3 cellular contexts compared by ENCODE assay signal in the genomic region with DNA sequence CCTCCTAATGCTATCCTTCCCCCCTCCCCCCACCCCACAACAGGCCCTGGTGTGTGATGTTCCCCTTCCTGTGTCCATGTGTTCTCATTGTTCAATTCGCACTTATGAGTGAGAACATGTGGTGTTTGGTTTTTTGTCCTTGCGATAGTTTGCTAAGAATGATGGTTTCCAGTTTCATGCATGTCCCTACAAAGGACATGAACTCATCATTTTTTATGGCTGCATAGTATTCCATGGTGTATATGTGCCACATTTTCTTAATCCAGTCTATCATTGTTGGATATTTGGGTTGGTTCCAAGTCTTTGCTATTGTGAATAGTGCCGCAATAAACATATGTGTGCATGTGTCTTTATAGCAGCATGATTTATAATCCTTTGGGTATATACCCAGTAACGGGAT. TPM values are rescaled to one million over a fixed set of nuclear protein-coding genes. Genes with fewer than 3 reads are reported as not detected.
DNase-seq lines count a peak whose midpoint lies in the region; ATAC-seq, FAIRE-seq and TF ChIP-seq lines count a peak whose summit lies in the region.
"Not testable (repeated sequence)": the region's sequence is repeated elsewhere in the genome, so short reads cannot be mapped to it uniquely, and the experiment has no call there.

No MANE protein-coding gene starts in this region.

- not testable (repeated sequence) for H3K4me3 ChIP-seq in HEK293 (ENCODE audit: low read depth, low read length); K562

- CTCF ChIA-PET in HEK293 (lab: Yijun Ruan, JAX); K562 (lab: Yijun Ruan, JAX; ENCODE audit: low intra/inter-chr PET ratio): not testable (repeated sequence)

- not testable (repeated sequence) for H3K9ac ChIP-seq in K562 (ENCODE audit: insufficient read depth in 1 of 2, low read depth in 2 of 2, low read length in 2 of 2)

- ATAC-seq in K562 = not testable (repeated sequence)

- H4K20me1 ChIP-seq in K562 (replicated peaks; ENCODE audit: control insufficient read depth, insufficient read depth, low read length) = not testable (repeated sequence)

- not testable (repeated sequence) for FAIRE-seq in K562 (lab: Jason Lieb, UNC)

- not testable (repeated sequence) for H3K27ac ChIP-seq in HEK293 (ENCODE audit: extremely low read depth, low read depth, low read length); K562 (ENCODE audit: extremely low read depth, low read depth, low read length)

- not testable (repeated sequence) for H3K4me1 ChIP-seq in HEK293 (ENCODE audit: control insufficient read depth, insufficient read depth, low read length); K562 (replicated peaks in 1 of 2; ENCODE audit: control insufficient read depth in 2 of 2, insufficient read depth in 2 of 2, low read length in 2 of 2)

- H3K27ac Mint-ChIP-seq in neural crest cell (ENCODE audit: unreplicated experiment) = peak overlapping the region; percentile 75

- not testable (repeated sequence) for H3K4me3 Mint-ChIP-seq in neural crest cell

- H3K27me3 Mint-ChIP-seq in neural crest cell (ENCODE audit: low read depth) = not testable (repeated sequence)

- H3K4me2 ChIP-seq in K562 (ENCODE audit: insufficient read depth, low read length) = not testable (repeated sequence)

- intact Hi-C loops in K562 (cut with micrococcal nuclease) = not testable (repeated sequence)

- not testable (repeated sequence) for H3K27me3 ChIP-seq in K562 (ENCODE audit: control insufficient read depth in 2 of 2, insufficient read depth in 2 of 2, low read length in 2 of 2)

- not testable (repeated sequence) for H3K4me1 Mint-ChIP-seq in neural crest cell

- not testable (repeated sequence) for H3K9me3 Mint-ChIP-seq in neural crest cell

- TF ChIP-seq RAD21 in K562 (CRISPR knock-in tag; conservative IDR thresholded peaks at IDR 0.05 in 1 of 2, IDR thresholded peaks at IDR 0.05 in 1 of 2) = not testable (repeated sequence)

- H2AFZ ChIP-seq in K562 (ENCODE audit: low read depth, low read length) = not testable (repeated sequence)

- TF ChIP-seq POLR2A in K562 (conservative IDR thresholded peaks at IDR 0.05) = not testable (repeated sequence)

- whole genome bisulfite sequencing in K562 (ENCODE audit: insufficient coverage, low coverage, missing lambda C conversion rate) = 79% methylated on average over 3 of the region's 4 CpGs

- not testable (repeated sequence) for TF ChIP-seq CTCF in HEK293 (tag by site-specific recombination; IDR thresholded peaks at IDR 0.05); K562 (IDR thresholded peaks at IDR 0.05 in 2 of 3, conservative IDR thresholded peaks at IDR 0.05 in 1 of 3; ENCODE audit: insufficient read depth in 2 of 3, low read depth in 1 of 3, low read length in 3 of 3); neural crest cell (conservative IDR thresholded peaks at IDR 0.05)

- not testable (repeated sequence) for H3K9me1 ChIP-seq in K562 (ENCODE audit: control insufficient read depth, insufficient read depth, low read length)

- not testable (repeated sequence) for H3K36me3 ChIP-seq in HEK293 (ENCODE audit: control insufficient read depth in 2 of 2, insufficient read depth in 1 of 2, low read length in 2 of 2); K562 (ENCODE audit: control insufficient read depth, insufficient read depth, low read length)

- H3K36me3 Mint-ChIP-seq in neural crest cell (ENCODE audit: low read depth) = not testable (repeated sequence)

- not testable (repeated sequence) for TF ChIP-seq EP300 in K562 (IDR thresholded peaks at IDR 0.05; ENCODE audit: low read length)

- not testable (repeated sequence) for BruUV-seq in K562 (replicated peaks; lab: Mats Ljungman, UMichigan)

- in situ Hi-C loops in K562 (cut with MboI) = not testable (repeated sequence)

- not testable (repeated sequence) for H3K9me3 ChIP-seq in HEK293 (ENCODE audit: control insufficient read depth, insufficient read depth, low read depth, low read length); K562 (replicated peaks; ENCODE audit: control insufficient read depth, insufficient read depth, low read depth, low read length)

- not testable (repeated sequence) for DNase-seq in K562 (ENCODE audit: extremely low read depth in 1 of 4, low spot score in 3 of 4); neural crest cell (ENCODE audit: low read depth, low spot score)

- POLR2A ChIA-PET in HEK293 (lab: Yijun Ruan, JAX); K562 (lab: Yijun Ruan, JAX): not testable (repeated sequence)

- H3K79me2 ChIP-seq in K562 (ENCODE audit: control insufficient read depth, insufficient read depth, low read length) = not testable (repeated sequence)

TF ChIP-seq in HEK293, 187 proteins besides CTCF, POLR2A, EP300 and RAD21:
- TF ChIP-seq, protein P1, sequence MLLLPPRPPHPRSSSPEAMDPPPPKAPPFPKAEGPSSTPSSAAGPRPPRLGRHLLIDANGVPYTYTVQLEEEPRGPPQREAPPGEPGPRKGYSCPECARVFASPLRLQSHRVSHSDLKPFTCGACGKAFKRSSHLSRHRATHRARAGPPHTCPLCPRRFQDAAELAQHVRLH (tag by site-specific recombination; IDR thresholded peaks at IDR 0.05) = 0 out of 2 replicates have a peak, but pooled peaks have one; percentile 50
- peak; percentile 98 for TF ChIP-seq ZNF146 (tag by site-specific recombination; IDR thresholded peaks at IDR 0.05)
TF ChIP-seq in HEK293: peak in this region for 2; not testable (repeated sequence) for 185.

TF ChIP-seq in K562, 482 proteins besides CTCF, POLR2A, EP300 and RAD21:
- TF ChIP-seq BCOR (IDR thresholded peaks at IDR 0.05) (peak; percentile 32; the same call in 1 of the 2 replicates), KDM1A (IDR thresholded peaks at IDR 0.05) (0 out of 4 replicates have a peak, but pooled peaks of 1 of the 2 experiments have one; percentile 18)

RNA-seq across cellular contexts. Expression of a gene that starts 18.7 kb away (rescaled TPM):
- total RNA-seq in K562 (2011; cell fraction: chromatin; rRNA removed; ENCODE audit: low replicate concordance) = 20.0 and 55.8 TPM in 2 replicates
- 76.0 and 85.1 TPM in 2 replicates for total RNA-seq in K562 (2011; cell fraction: nucleolus; rRNA removed)
- 47.9 and 52.4 TPM in 2 replicates for total RNA-seq in K562 (2011; cell fraction: nucleoplasm; rRNA removed)
- 41.3 and 41.5 TPM in 2 replicates for total RNA-seq in K562 (2014; rRNA removed)
- total RNA-seq in K562 (2014; rRNA removed; fragmentation: Illumina TruSeq; extraction: Trizol) = 8.8 and 10.6 TPM in 2 replicates
- total RNA-seq in K562 (2015; rRNA removed; fragmentation: Illumina TruSeq; extraction: Trizol) = 17.8 and 18.7 TPM in 2 replicates
- total RNA-seq in K562 (2021) = 26.3 and 27.7 TPM in 2 replicates
- polyA plus RNA-seq in K562 (2011; rRNA removed) = 13.9 and 25.0 TPM in 2 replicates
- polyA plus RNA-seq in K562 (2011; cell fraction: cytosol; rRNA removed) = 36.6 and 88.7 TPM in 2 replicates
- 50.0 and 76.3 TPM in 2 replicates for polyA plus RNA-seq in K562 (2011; cell fraction: nucleus; rRNA removed)
- polyA plus RNA-seq in K562 (2012) = 24.5 and 28.6 TPM in 2 replicates
- polyA plus RNA-seq in K562 (2014; fragmentation: Illumina TruSeq; extraction: Trizol) = 15.1 and 20.9 TPM in 2 replicates
- polyA plus RNA-seq in K562 (2014; fragmentation: Nextera tagmentation; extraction: Ambion mirVana) = 1 to 10 TPM in 1 of 2 experiments, under 1 TPM in 1; 0.75 to 3.0 TPM
- polyA plus RNA-seq in K562 (2014; rRNA removed) = 31.1 and 31.9 TPM in 2 replicates
- polyA minus RNA-seq in K562 (2011; rRNA and poly(A)+ RNA removed) = 6.2 and 7.5 TPM in 2 replicates
- 16.9 and 20.8 TPM in 2 replicates for polyA minus RNA-seq in K562 (2011; cell fraction: cytosol; rRNA and poly(A)+ RNA removed)
- 22.8 and 26.4 TPM in 2 replicates for polyA minus RNA-seq in K562 (2011; cell fraction: nucleus; rRNA and poly(A)+ RNA removed)
- 34.3 and 35.8 TPM in 2 replicates for total RNA-seq in neural crest cell

RNA-seq across cellular contexts. Expression of a gene that starts 32.3 kb away (rescaled TPM):
- total RNA-seq in K562 (2011; cell fraction: chromatin; rRNA removed; ENCODE audit: low replicate concordance) = 6.4 and 27.6 TPM in 2 replicates
- total RNA-seq in K562 (2011; cell fraction: nucleolus; rRNA removed) = 47.9 and 52.9 TPM in 2 replicates
- 13.7 and 16.8 TPM in 2 replicates for total RNA-seq in K562 (2011; cell fraction: nucleoplasm; rRNA removed)
- total RNA-seq in K562 (2014; rRNA removed) = 41.3 and 53.0 TPM in 2 replicates
- 1.1 and 1.5 TPM in 2 replicates for total RNA-seq in K562 (2014; rRNA removed; fragmentation: Illumina TruSeq; extraction: Trizol)
- 19.4 and 23.0 TPM in 2 replicates for total RNA-seq in K562 (2015; rRNA removed; fragmentation: Illumina TruSeq; extraction: Trizol)
- 59.5 and 60.1 TPM in 2 replicates for total RNA-seq in K562 (2021)
- polyA plus RNA-seq in K562 (2011; rRNA removed) = 6.7 and 11.3 TPM in 2 replicates
- 17.4 and 75.5 TPM in 2 replicates for polyA plus RNA-seq in K562 (2011; cell fraction: cytosol; rRNA removed)
- polyA plus RNA-seq in K562 (2011; cell fraction: nucleus; rRNA removed) = 36.1 and 82.9 TPM in 2 replicates
- 18.4 and 21.2 TPM in 2 replicates for polyA plus RNA-seq in K562 (2012)
- polyA plus RNA-seq in K562 (2014; fragmentation: Illumina TruSeq; extraction: Trizol) = 1.1 and 9.0 TPM in 2 replicates
- under 1 TPM; 0.10 to 0.14 TPM for polyA plus RNA-seq in K562 (2014; fragmentation: Nextera tagmentation; extraction: Ambion mirVana)
- polyA plus RNA-seq in K562 (2014; rRNA removed) = 31.5 and 32.3 TPM in 2 replicates
- polyA minus RNA-seq in K562 (2011; rRNA and poly(A)+ RNA removed) = 1.4 and 3.4 TPM in 2 replicates
- polyA minus RNA-seq in K562 (2011; cell fraction: cytosol; rRNA and poly(A)+ RNA removed) = 23.3 and 29.6 TPM in 2 replicates
- 12.9 and 13.5 TPM in 2 replicates for polyA minus RNA-seq in K562 (2011; cell fraction: nucleus; rRNA and poly(A)+ RNA removed)
- 36.2 and 37.2 TPM in 2 replicates for total RNA-seq in neural crest cell
